Comparison of ENCODE assay signal across 8 cellular contexts in genomic region chr14:90903101-90903500, GRCh38.
DNase-seq lines count a peak whose midpoint lies in the region; ATAC-seq and TF ChIP-seq lines count a peak whose summit lies in the region.

No MANE protein-coding gene starts in this region.

- H2AFZ ChIP-seq in OCI-LY1 (ENCODE audit: low read length), result no peak overlapping the region
- H2AFZ ChIP-seq in neuronal stem cell (ENCODE audit: low read length), result peak overlapping the region; percentile 34

- H3K27me3 Mint-ChIP-seq in activated T-cell treated with anti-CD3 and anti-CD28 coated beads, Interleukin-2, amount 50 U/mL, for 72 hours (ENCODE audit: low read depth), result no peaks in the 10 kb centered on the region

- TF ChIP-seq CTCF in GM10266 (IDR thresholded peaks at IDR 0.05; ENCODE audit: control insufficient read depth, insufficient read depth, low read depth, missing control alignments) (peak; percentile 70), OCI-LY1 (IDR thresholded peaks at IDR 0.05; ENCODE audit: low read length) (peak; percentile 80), thoracic aorta (IDR thresholded peaks at IDR 0.05) (peak; percentile 64)

- H3K4ac ChIP-seq in neuronal stem cell (ENCODE audit: low read length), result no peak overlapping the region

- H3K27ac ChIP-seq in OCI-LY1 (ENCODE audit: low read depth, low read length, poor library complexity, severe bottlenecking) (no peak overlapping the region), neuronal stem cell (replicated peaks; ENCODE audit: low read length) (no peak overlapping the region), thoracic aorta (no peak overlapping the region)

- no peaks in the 10 kb centered on the region for H3K79me2 ChIP-seq in OCI-LY1 (ENCODE audit: insufficient read depth, low read length)

- H3K9me2 ChIP-seq in OCI-LY1 (ENCODE audit: low read depth, low read length), result no peaks in the 10 kb centered on the region

- H4K8ac ChIP-seq in neuronal stem cell (ENCODE audit: low read depth, low read length), result no peak overlapping the region

- H3K4me1 Mint-ChIP-seq in activated T-cell treated with anti-CD3 and anti-CD28 coated beads, Interleukin-2, amount 50 U/mL, for 72 hours (ENCODE audit: low read depth), result peaks cover 28% of the 10 kb centered on the region

- H3K18ac ChIP-seq in neuronal stem cell (ENCODE audit: low read length), result no peak overlapping the region

- H3K4me1 ChIP-seq in OCI-LY1 (ENCODE audit: insufficient read depth, low read length, severe bottlenecking) (no peaks in the 10 kb centered on the region), neuronal stem cell (ENCODE audit: control insufficient read depth in 2 of 2, insufficient read depth in 1 of 2, low read depth in 1 of 2, low read length in 2 of 2) (peaks cover 2 to 3% of the 10 kb centered on the region in 2 donors), thoracic aorta (ENCODE audit: control insufficient read depth in 1 of 2, low read depth in 2 of 2) (no peaks in the 10 kb centered on the region)

- H2BK5ac ChIP-seq in neuronal stem cell (ENCODE audit: low read length), result no peak overlapping the region

- no peak overlapping the region for H4K91ac ChIP-seq in neuronal stem cell (ENCODE audit: low read depth, low read length, poor library complexity)

- no peak overlapping the region for H2BK12ac ChIP-seq in neuronal stem cell (ENCODE audit: low read length)

- H3K9me3 ChIP-seq in OCI-LY1 (ENCODE audit: low read length) (no peaks in the 10 kb centered on the region), neuronal stem cell (replicated peaks in 1 of 2; ENCODE audit: control insufficient read depth in 2 of 2, insufficient read depth in 1 of 2, low read depth in 1 of 2, low read length in 2 of 2) (no peaks in the 10 kb centered on the region), thoracic aorta (no peaks in the 10 kb centered on the region)

- H3K9ac ChIP-seq in OCI-LY1 (ENCODE audit: low read length), result no peak overlapping the region
- H3K9ac ChIP-seq in neuronal stem cell (ENCODE audit: low read depth, low read length, poor library complexity), result no peak overlapping the region

- no peak overlapping the region for H3K4me2 ChIP-seq in OCI-LY1 (ENCODE audit: low read length)
- no peak overlapping the region for H3K4me2 ChIP-seq in neuronal stem cell (ENCODE audit: insufficient read depth, low read length, poor library complexity, severe bottlenecking)

- H2BK15ac ChIP-seq in neuronal stem cell (ENCODE audit: low read length), result no peak overlapping the region

- WGBS in neuronal stem cell (ENCODE audit: extremely low coverage in 2 of 2, insufficient read length in 2 of 2, insufficient replicate concordance in 1 of 2), 2 donors, result no CpG with 5 or more reads among the region's 1 CpG

- H3K14ac ChIP-seq in neuronal stem cell (ENCODE audit: low read length), result no peak overlapping the region

- no peaks in the 10 kb centered on the region for H3K9me3 Mint-ChIP-seq in activated T-cell treated with anti-CD3 and anti-CD28 coated beads, Interleukin-2, amount 50 U/mL, for 72 hours

- peak; percentile 66 to 78 for ATAC-seq in activated T-cell treated with anti-CD3 and anti-CD28 coated beads, Interleukin-2, amount 50 U/mL, for 72 hours (replicated peaks in 1 of 2)
- ATAC-seq in thoracic aorta (ENCODE audit: insufficient number of reproducible peaks, low FRiP score, low read depth), result no peak
- ATAC-seq in HG02571 (IDR thresholded peaks at IDR 0.05; ENCODE audit: unreplicated experiment), result no peak

- no peak overlapping the region for H3K4me3 Mint-ChIP-seq in activated T-cell treated with anti-CD3 and anti-CD28 coated beads, Interleukin-2, amount 50 U/mL, for 72 hours

- H4K20me1 ChIP-seq in OCI-LY1 (ENCODE audit: insufficient read depth, low read length), result no peaks in the 10 kb centered on the region

- H3K36me3 ChIP-seq in OCI-LY1 (ENCODE audit: insufficient read depth, low read length) (no peaks in the 10 kb centered on the region; the same call in 1 of the 2 replicates), neuronal stem cell (replicated peaks in 1 of 2; ENCODE audit: control insufficient read depth in 2 of 2, insufficient read depth in 2 of 2, low read length in 2 of 2) (peaks cover 4 to 7% of the 10 kb centered on the region in 2 donors), thoracic aorta (no peaks in the 10 kb centered on the region)

- H3K4me3 ChIP-seq in OCI-LY1 (ENCODE audit: low read depth, low read length, poor library complexity, severe bottlenecking) (no peak overlapping the region), neuronal stem cell (ENCODE audit: low read length in 2 of 2) (no peak overlapping the region), thoracic aorta (no peak overlapping the region)

- H3K27me3 ChIP-seq in OCI-LY1 (ENCODE audit: insufficient read depth, low read length) (no peaks in the 10 kb centered on the region), neuronal stem cell (ENCODE audit: control insufficient read depth in 3 of 3, insufficient read depth in 3 of 3, low read depth in 1 of 3, low read length in 3 of 3) (no peaks in the 10 kb centered on the region), thoracic aorta (replicated peaks; ENCODE audit: insufficient read depth) (no peaks in the 10 kb centered on the region)

- H3K79me1 ChIP-seq in neuronal stem cell (ENCODE audit: low read depth, low read length), result no peaks in the 10 kb centered on the region

- H3K36me3 Mint-ChIP-seq in activated T-cell treated with anti-CD3 and anti-CD28 coated beads, Interleukin-2, amount 50 U/mL, for 72 hours (ENCODE audit: insufficient read depth in 2 of 2), result peaks cover 4 to 5% of the 10 kb centered on the region in 2 donors

- H3F3A ChIP-seq in OCI-LY1 (ENCODE audit: insufficient read depth, low read length), result no peaks in the 10 kb centered on the region

- H3K23ac ChIP-seq in neuronal stem cell (ENCODE audit: low read depth, low read length, poor library complexity), result no peak overlapping the region

- no peak overlapping the region for H2BK120ac ChIP-seq in neuronal stem cell (ENCODE audit: low read depth, low read length)

- no peak overlapping the region for H2AK5ac ChIP-seq in neuronal stem cell (ENCODE audit: low read depth, low read length)

- peak overlapping the region; percentile 66 for H3K27ac Mint-ChIP-seq in activated T-cell treated with anti-CD3 and anti-CD28 coated beads, Interleukin-2, amount 50 U/mL, for 72 hours

- DNase-seq in GM10266 (ENCODE audit: extremely low spot score), result peak; percentile 61
- peak; percentile 50 for DNase-seq in HT1080 (ENCODE audit: low read depth)
- peak; percentile 57 to 63 for DNase-seq in activated T-cell treated with anti-CD3 and anti-CD28 coated beads, Interleukin-2, amount 50 U/mL, for 72 hours
- DNase-seq in fibroblast of peridontal ligament (ENCODE audit: extremely low read depth), result peak; percentile 77
- peak; percentile 52 for DNase-seq in neuronal stem cell (ENCODE audit: low spot score)
- no peak for DNase-seq in thoracic aorta (ENCODE audit: low spot score)

Comparison
In these comparisons a context has a peak if more than half of its experiments do, and no peak if none do; other contexts are left out.
1. ATAC-seq: peak in activated T-cell treated with anti-CD3 and anti-CD28 coated beads, Interleukin-2, amount 50 U/mL, for 72 hours (2 of 2); none in thoracic aorta (single experiment) and HG02571 (single experiment).
2. Peak in every context shown above with its lines, with median percentiles within 50 percentile points of each other: CTCF ChIP-seq.